8 cellular contexts compared by ENCODE assay signal in the genomic region with DNA sequence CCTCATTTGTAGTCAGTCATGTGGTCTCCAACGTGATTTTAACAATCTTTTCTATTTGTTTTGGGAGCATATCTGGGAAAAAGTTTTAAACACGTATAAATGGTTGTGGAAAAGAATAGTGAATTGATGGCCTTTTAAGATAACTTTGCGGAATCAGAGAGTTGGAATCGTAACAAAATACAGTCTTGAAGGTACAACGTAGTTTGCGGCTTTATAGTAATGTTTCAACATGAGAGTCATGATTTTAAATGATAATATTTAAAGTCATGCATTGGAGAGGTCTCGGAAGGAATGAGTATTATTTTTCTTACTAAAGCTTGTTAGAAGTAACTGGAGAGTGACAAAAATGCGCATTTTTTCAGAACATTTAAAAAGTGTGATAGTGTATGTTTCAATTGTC. TPM values are rescaled to one million over a fixed set of nuclear protein-coding genes. Genes with fewer than 3 reads are reported as not detected.
A peak's percentile ranks its signal among the peaks of the same experiment; 100 is the strongest.
DNase-seq lines count a peak whose midpoint lies in the region; ATAC-seq and TF ChIP-seq lines count a peak whose summit lies in the region.

No MANE protein-coding gene starts in this region.

- H3K4me1 Mint-ChIP-seq in T-cell: peaks cover 48 to 54% (median 50%) of the 10 kb centered on the region in 3 donors

- peaks cover 16% of the 10 kb centered on the region for H3K36me3 Mint-ChIP-seq in T-cell

- no peak for DNase-seq in GM12865 (ENCODE audit: low read depth)
- no peak for DNase-seq in T-cell
- DNase-seq in fibroblast of mammary gland (ENCODE audit: low read depth): no peak
- DNase-seq in retinal pigment epithelial cell (ENCODE audit: low read depth): no peak
- DNase-seq in NCI-H2171 treated with DMSO at 0.1 percent for 48 hours (lab: John Stamatoyannopoulos, UW): no peak
- no peak for DNase-seq in activated CD8-positive, alpha-beta memory T cell treated with anti-CD3 and anti-CD28 coated beads, Interleukin-2, amount 50 U/mL, for 48 hours
- no peak for DNase-seq in central memory CD4-positive, alpha-beta T cell

- H3K27ac Mint-ChIP-seq in T-cell: peak overlapping the region; percentile 93 to 96

- no peaks in the 10 kb centered on the region for H3K27me3 Mint-ChIP-seq in T-cell

- H3K4me3 ChIP-seq in GM12865 (ENCODE audit: low read depth, low read length): peak overlapping the region; percentile 97
- H3K4me3 ChIP-seq in fibroblast of mammary gland (ENCODE audit: control insufficient read depth, low read depth, low read length): peak overlapping the region; percentile 62
- peak overlapping the region; percentile 79 for H3K4me3 ChIP-seq in retinal pigment epithelial cell (ENCODE audit: low read length)

- H3K4me3 Mint-ChIP-seq in T-cell: peak overlapping the region; percentile 99 to 100 (median 100)

- no peak for ATAC-seq in T-cell (replicated peaks in 1 of 4)
- no peak for ATAC-seq in HG03135 (IDR thresholded peaks at IDR 0.05; ENCODE audit: unreplicated experiment)

- H3K9me3 Mint-ChIP-seq in T-cell: no peaks in the 10 kb centered on the region

- POLR2A ChIA-PET in T-cell (lab: Charles Lee): interaction anchor here in 1 of 2 donors (0.6 kb wide), 1 partner anchor 41 kb away, joined by 5 read pairs; no protein-coding TSS in a partner anchor

- CTCF ChIA-PET in T-cell (lab: Charles Lee): no interaction called here

- TF ChIP-seq CTCF in GM12865 (IDR thresholded peaks at IDR 0.05; ENCODE audit: insufficient read depth, low read depth, low read length, missing control alignments) (no peak), fibroblast of mammary gland (conservative IDR thresholded peaks at IDR 0.05; ENCODE audit: control insufficient read depth, insufficient read depth, low read depth, low read length) (no peak), retinal pigment epithelial cell (conservative IDR thresholded peaks at IDR 0.05; ENCODE audit: low read depth, low read length) (no peak)

RNA-seq across cellular contexts. Expression of a gene that starts 1.6 kb away (rescaled TPM):
- 10 to 100 TPM; 43.4 to 71.5 (median 50.0) TPM for total RNA-seq in T-cell
